Comparison of ENCODE assay signal across 1 cellular context in genomic region chr12:29743801-29744200, GRCh38.
TF ChIP-seq lines count a peak whose summit lies in the region.

No MANE protein-coding gene starts in this region.

TF ChIP-seq in HEK293, 187 proteins besides CTCF, POLR2A, EP300 and RAD21 (continued from another document and continues in another):
- no peak for TF ChIP-seq ZNF280D (tag by site-specific recombination; IDR thresholded peaks at IDR 0.05)
- no peak for TF ChIP-seq ZNF324 (tag by site-specific recombination; IDR thresholded peaks at IDR 0.05)
- TF ChIP-seq ZNF2 (tag by site-specific recombination; IDR thresholded peaks at IDR 0.05): no peak
- no peak for TF ChIP-seq ZNF544 (tag by site-specific recombination; IDR thresholded peaks at IDR 0.05)
- TF ChIP-seq ZNF48 (tag by site-specific recombination; IDR thresholded peaks at IDR 0.05): no peak
- no peak for TF ChIP-seq ZNF549 (tag by site-specific recombination; IDR thresholded peaks at IDR 0.05)
- TF ChIP-seq ZNF423 (tag by site-specific recombination; IDR thresholded peaks at IDR 0.05): no peak
- TF ChIP-seq ZNF654 (tag by site-specific recombination; IDR thresholded peaks at IDR 0.05; ENCODE audit: low read depth): 0 out of 2 replicates have a peak, but pooled peaks have one; percentile 5
- TF ChIP-seq ZNF561 (tag by site-specific recombination; IDR thresholded peaks at IDR 0.05; ENCODE audit: borderline replicate concordance): no peak
- TF ChIP-seq MEIS1 (CRISPR knock-in tag; IDR thresholded peaks at IDR 0.05; ENCODE audit: borderline replicate concordance): no peak
- no peak for TF ChIP-seq WT1 (tag by site-specific recombination; IDR thresholded peaks at IDR 0.05)
- TF ChIP-seq ZXDB (tag by site-specific recombination; IDR thresholded peaks at IDR 0.05): peak; percentile 50; the same call in 1 of the 2 replicates
- no peak for TF ChIP-seq ZNF140 (tag by site-specific recombination; IDR thresholded peaks at IDR 0.05)
- TF ChIP-seq ZBTB11 (tag by site-specific recombination; conservative IDR thresholded peaks at IDR 0.05; ENCODE audit: low read depth): no peak
- TF ChIP-seq ZNF621 (tag by site-specific recombination; IDR thresholded peaks at IDR 0.05): no peak
- peak; percentile 75 for TF ChIP-seq ZNF629 (tag by site-specific recombination; IDR thresholded peaks at IDR 0.05)
- TF ChIP-seq ZNF239 (tag by site-specific recombination; IDR thresholded peaks at IDR 0.05): no peak
- no peak for TF ChIP-seq ZNF184 (tag by site-specific recombination; IDR thresholded peaks at IDR 0.05)
- no peak for TF ChIP-seq ZNF223 (tag by site-specific recombination; IDR thresholded peaks at IDR 0.05)
- TF ChIP-seq ZNF18 (tag by site-specific recombination; IDR thresholded peaks at IDR 0.05): no peak
- no peak for TF ChIP-seq ZNF548 (tag by site-specific recombination; IDR thresholded peaks at IDR 0.05)
- no peak for TF ChIP-seq ZNF416 (tag by site-specific recombination; IDR thresholded peaks at IDR 0.05)
- no peak for TF ChIP-seq EGR2 (tag by site-specific recombination; IDR thresholded peaks at IDR 0.05; ENCODE audit: low read depth)
- no peak for TF ChIP-seq ZNF37A (tag by site-specific recombination; IDR thresholded peaks at IDR 0.05)
- no peak for TF ChIP-seq MYNN (tag by site-specific recombination; IDR thresholded peaks at IDR 0.05; ENCODE audit: borderline replicate concordance)
- no peak for TF ChIP-seq ZNF426 (tag by site-specific recombination; IDR thresholded peaks at IDR 0.05)
- no peak for TF ChIP-seq BCL11A (tag by site-specific recombination; IDR thresholded peaks at IDR 0.05; ENCODE audit: low read depth)
- no peak for TF ChIP-seq ZNF701 (tag by site-specific recombination; IDR thresholded peaks at IDR 0.05)
- TF ChIP-seq ZNF26 (tag by site-specific recombination; IDR thresholded peaks at IDR 0.05): no peak
- no peak for TF ChIP-seq ZNF626 (tag by site-specific recombination; IDR thresholded peaks at IDR 0.05)
- peak; percentile 54; the same call in 1 of the 2 replicates for TF ChIP-seq PRDM1 (tag by site-specific recombination; IDR thresholded peaks at IDR 0.05)
- TF ChIP-seq ZNF335 (tag by site-specific recombination; conservative IDR thresholded peaks at IDR 0.05): no peak; the same call in 1 of the 2 replicates
- no peak for TF ChIP-seq ZNF169 (tag by site-specific recombination; IDR thresholded peaks at IDR 0.05)
- 0 out of 2 replicates have a peak, but pooled peaks have one; percentile 18 for TF ChIP-seq SP3 (tag by site-specific recombination; IDR thresholded peaks at IDR 0.05)
- TF ChIP-seq ZNF600 (tag by site-specific recombination; IDR thresholded peaks at IDR 0.05): peak; percentile 99
- TF ChIP-seq PATZ1 (tag by site-specific recombination; IDR thresholded peaks at IDR 0.05): no peak
- TF ChIP-seq ZNF585B (tag by site-specific recombination; IDR thresholded peaks at IDR 0.05): no peak
- no peak for TF ChIP-seq ZNF266 (tag by site-specific recombination; IDR thresholded peaks at IDR 0.05; ENCODE audit: low read depth)
- no peak for TF ChIP-seq ZNF274 (IDR thresholded peaks at IDR 0.05; ENCODE audit: low read length)
- TF ChIP-seq ZNF274 (tag by site-specific recombination; IDR thresholded peaks at IDR 0.05; ENCODE audit: borderline replicate concordance): no peak
- TF ChIP-seq KLF17 (tag by site-specific recombination; IDR thresholded peaks at IDR 0.05): no peak
- TF ChIP-seq ZNF292 (tag by site-specific recombination; IDR thresholded peaks at IDR 0.05; ENCODE audit: borderline replicate concordance, low read depth): no peak
- no peak for TF ChIP-seq ZSCAN4 (tag by site-specific recombination; IDR thresholded peaks at IDR 0.05)
- no peak for TF ChIP-seq INSM2 (tag by site-specific recombination; IDR thresholded peaks at IDR 0.05)
- TF ChIP-seq ZNF639 (tag by site-specific recombination; IDR thresholded peaks at IDR 0.05): no peak; the same call in 1 of the 2 replicates
- no peak for TF ChIP-seq GLIS1 (tag by site-specific recombination; IDR thresholded peaks at IDR 0.05)
- no peak for TF ChIP-seq ZNF202 (tag by site-specific recombination; IDR thresholded peaks at IDR 0.05; ENCODE audit: borderline replicate concordance)
